ENCODE assay signal across 18 cellular contexts in genomic region chr7:32074787-32075570, GRCh38. TPM values are rescaled to one million over a fixed set of nuclear protein-coding genes. Genes with fewer than 3 reads are reported as not detected.
"Had no signal": no experiment of that assay in that cellular context is flagged by ENCODE, and none has a peak within 500 bp of the region (broad histone marks: within the 10 kb centered on the region; RNA-seq: fewer than 3 reads in every experiment).

No MANE protein-coding gene starts in this region.

- ATAC-seq: foreskin keratinocyte; mucosa of descending colon; naive thymus-derived CD8-positive, alpha-beta T cell; stimulated activated naive CD8-positive, alpha-beta T cell treated with anti-CD3 and anti-CD28 coated beads, Interleukin-15, amount 100 ng/mL, for 72 hours; T-helper 17 cell; WTC11 had no signal

- DNase-seq: activated CD4-positive, alpha-beta T cell treated with anti-CD3 and anti-CD28 coated beads, Interleukin-2, amount 10 ng/mL, durations not matched to agents 7 days and 5 days; aorta; colonic mucosa; effector CD4-positive, alpha-beta T cell; foreskin keratinocyte; kidney glomerular epithelial cell; mucosa of descending colon; naive thymus-derived CD8-positive, alpha-beta T cell; stimulated activated CD4-positive, alpha-beta T cell treated with anti-CD3 and anti-CD28 coated beads, Interleukin-4, amount 100 ng/mL, for 1 hour; stimulated activated CD8-positive, alpha-beta memory T cell treated with anti-CD3 and anti-CD28 coated beads, Interleukin-4, amount 100 ng/mL, for 48 hours; stimulated activated naive CD8-positive, alpha-beta T cell treated with anti-CD3 and anti-CD28 coated beads, Interleukin-15, amount 100 ng/mL, for 72 hours; T-helper 17 cell; thyroid gland had no signal

- H3K4me3 ChIP-seq: breast epithelium, colonic mucosa, lung, mucosa of descending colon, thyroid gland, vagina had no signal

- H3K36me3 ChIP-seq: breast epithelium, colonic mucosa, thyroid gland, vagina had no signal

- H3K4me1 Mint-ChIP-seq: activated CD4-positive, alpha-beta T cell treated with anti-CD3 and anti-CD28 coated beads, Interleukin-2, amount 10 ng/mL, durations not matched to agents 7 days and 5 days; stimulated activated naive CD8-positive, alpha-beta T cell treated with anti-CD3 and anti-CD28 coated beads, Interleukin-15, amount 100 ng/mL, for 72 hours; T-helper 17 cell had no signal

- H3K4me3 Mint-ChIP-seq: activated CD4-positive, alpha-beta T cell treated with anti-CD3 and anti-CD28 coated beads, Interleukin-2, amount 10 ng/mL, durations not matched to agents 7 days and 5 days; activated naive CD8-positive, alpha-beta T cell; naive thymus-derived CD8-positive, alpha-beta T cell; stimulated activated naive CD8-positive, alpha-beta T cell treated with anti-CD3 and anti-CD28 coated beads, Interleukin-15, amount 100 ng/mL, for 72 hours; T-helper 17 cell; WTC11 had no signal

- H3K9me3 Mint-ChIP-seq: activated CD4-positive, alpha-beta T cell treated with anti-CD3 and anti-CD28 coated beads, Interleukin-2, amount 10 ng/mL, durations not matched to agents 7 days and 5 days had no signal

- H3K9me3 ChIP-seq: breast epithelium, colonic mucosa, mucosa of descending colon, thyroid gland, vagina had no signal

- H3K27ac Mint-ChIP-seq: activated CD4-positive, alpha-beta T cell treated with anti-CD3 and anti-CD28 coated beads, Interleukin-2, amount 10 ng/mL, durations not matched to agents 7 days and 5 days; activated naive CD8-positive, alpha-beta T cell; naive thymus-derived CD8-positive, alpha-beta T cell; stimulated activated naive CD8-positive, alpha-beta T cell treated with anti-CD3 and anti-CD28 coated beads, Interleukin-15, amount 100 ng/mL, for 72 hours; T-helper 17 cell; WTC11 had no signal

- H3K27me3 ChIP-seq: foreskin keratinocyte, thyroid gland, vagina had no signal

- H3K36me3 Mint-ChIP-seq: activated naive CD8-positive, alpha-beta T cell; naive thymus-derived CD8-positive, alpha-beta T cell had no signal

- H3K27ac ChIP-seq: breast epithelium, colonic mucosa, foreskin keratinocyte, thyroid gland, vagina had no signal

- H3K4me1 ChIP-seq: breast epithelium, colonic mucosa, thyroid gland had no signal

RNA-seq across cellular contexts. Expression of gene PDE1C, which starts 4.8 kb away (rescaled TPM):
- total RNA-seq: activated CD4-positive, alpha-beta T cell treated with anti-CD3 and anti-CD28 coated beads, Interleukin-2, amount 10 ng/mL, durations not matched to agents 7 days and 5 days; naive thymus-derived CD8-positive, alpha-beta T cell; T-helper 17 cell had no signal
